20 cellular contexts compared by ENCODE assay signal in the genomic region with DNA sequence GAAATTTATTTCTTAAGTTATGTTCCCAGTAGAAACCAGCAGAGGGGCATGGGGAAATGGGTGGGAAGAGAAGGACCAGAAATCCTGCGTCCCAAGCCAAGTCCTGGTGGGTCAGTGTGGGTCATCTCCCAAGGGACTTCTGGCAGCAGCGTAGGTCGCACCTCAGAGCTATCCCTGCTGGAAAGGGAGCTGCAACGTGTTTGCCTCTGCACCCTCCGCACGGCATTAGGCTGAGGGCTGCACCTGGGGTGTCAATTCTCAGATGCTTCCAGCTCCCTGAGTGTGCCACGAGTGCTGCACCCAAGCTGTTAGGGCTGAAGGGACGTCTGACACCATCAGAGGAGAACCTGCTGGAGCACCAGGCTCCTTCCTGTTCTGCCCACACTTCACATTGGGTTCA.
DNase-seq lines count a peak whose midpoint lies in the region; ATAC-seq and TF ChIP-seq lines count a peak whose summit lies in the region.
"Had no signal": no experiment of that assay in that cellular context is flagged by ENCODE, and none has a peak within 500 bp of the region (broad histone marks: within the 10 kb centered on the region; RNA-seq: fewer than 3 reads in every experiment).

No MANE protein-coding gene starts in this region.

- TF ChIP-seq CTCF in left lung (IDR thresholded peaks at IDR 0.05) (no peak), OCI-LY7 (conservative IDR thresholded peaks at IDR 0.05; ENCODE audit: low read length) (no peak), omental fat pad (IDR thresholded peaks at IDR 0.05) (no peak)

- H3K4me3 ChIP-seq in left lung, result no peak overlapping the region
- H3K4me3 ChIP-seq in aorta (ENCODE audit: low read length in 2 of 2), result no peak overlapping the region
- H3K4me3 ChIP-seq in OCI-LY7 (ENCODE audit: low read depth, low read length, poor library complexity, severe bottlenecking), result no peak overlapping the region
- H3K4me3 ChIP-seq: BLaER1, GM12878, GM23338 had no signal

- WGBS in aorta, 2 donors, result 66 to 71% methylated on average over 8 of the region's 8 CpGs

- H3K27ac ChIP-seq in left lung (no peak overlapping the region), aorta (ENCODE audit: low read depth in 1 of 2, low read length in 2 of 2) (no peak overlapping the region), OCI-LY7 (ENCODE audit: low read depth, low read length, poor library complexity, severe bottlenecking) (no peak overlapping the region)
- H3K27ac ChIP-seq: BLaER1 had no signal

- H3K4me2 ChIP-seq in OCI-LY7 (ENCODE audit: low read length), result no peak overlapping the region
- H3K4me2 ChIP-seq: BLaER1, GM23338 had no signal

- BruUV-seq in OCI-LY7 (replicated peaks; lab: Mats Ljungman, UMichigan), result no TSS peak

- CTCF ChIA-PET in OCI-LY7 (lab: Charles Lee; ENCODE audit: unreplicated experiment), result no interaction called here

- no peaks in the 10 kb centered on the region for H4K20me1 ChIP-seq in OCI-LY7 (ENCODE audit: insufficient read depth, low read length)
- H4K20me1 ChIP-seq: BLaER1 had no signal

- peaks cover 0 to 7% of the 10 kb centered on the region in 2 donors for H3K27me3 ChIP-seq in left lung
- H3K27me3 ChIP-seq in aorta (ENCODE audit: control insufficient read depth in 1 of 2, insufficient read depth in 2 of 2, low read length in 1 of 2), result no peaks in the 10 kb centered on the region
- H3K27me3 ChIP-seq: BLaER1 had no signal

- H2AFZ ChIP-seq in OCI-LY7 (ENCODE audit: low read length), result no peak overlapping the region
- H2AFZ ChIP-seq: GM23338 had no signal

- ATAC-seq in Right ventricle myocardium inferior (no peak), left lung (no peak), aorta (ENCODE audit: low FRiP score) (no peak), GM21529 (IDR thresholded peaks at IDR 0.05; ENCODE audit: unreplicated experiment) (no peak), omental fat pad (ENCODE audit: low FRiP score) (no peak)
- ATAC-seq: GM12878, GM23338 had no signal

- POLR2A ChIA-PET in OCI-LY7 (lab: Charles Lee), result no interaction called here

- H3K4me1 ChIP-seq in left lung, result no peaks in the 10 kb centered on the region
- no peaks in the 10 kb centered on the region for H3K4me1 ChIP-seq in aorta (ENCODE audit: control insufficient read depth in 1 of 2, insufficient read depth in 2 of 2, low read length in 2 of 2)
- no peaks in the 10 kb centered on the region for H3K4me1 ChIP-seq in OCI-LY7 (ENCODE audit: insufficient read depth, low read length, poor library complexity, severe bottlenecking)
- H3K4me1 ChIP-seq: BLaER1 had no signal

- DNase-seq in cardiac septum (ENCODE audit: low spot score), result peak; percentile 44
- DNase-seq in Right ventricle myocardium inferior (ENCODE audit: missing footprints), result no peak
- peak; percentile 8 to 31 for DNase-seq in left lung
- peak; percentile 61 for DNase-seq in posterior vena cava (ENCODE audit: low spot score)
- DNase-seq in aorta, result peak; percentile 9 to 42
- DNase-seq in OCI-LY7 (ENCODE audit: low spot score), result no peak
- no peak for DNase-seq in omental fat pad (ENCODE audit: low spot score)
- DNase-seq: 8988T; CD4-positive, CD25-positive, alpha-beta regulatory T cell; CD8-positive, alpha-beta memory T cell; COR-L47; DMS 273 treated with DMSO at 0.1 percent for 48 hours; DMS53; DND-41; EL; HCEC 1CT had no signal

- no peaks in the 10 kb centered on the region for H3K36me3 ChIP-seq in left lung
- H3K36me3 ChIP-seq in aorta (ENCODE audit: control insufficient read depth in 1 of 2, insufficient read depth in 2 of 2, low read length in 1 of 2), result no peaks in the 10 kb centered on the region
- H3K36me3 ChIP-seq in OCI-LY7 (ENCODE audit: insufficient read depth, low read length), result no peaks in the 10 kb centered on the region
- H3K36me3 ChIP-seq: BLaER1 had no signal

- intact Hi-C loops in cardiac septum (cut with DNase I), result no loop called here
- intact Hi-C loops in Right ventricle myocardium inferior (cut with DNase I), result no loop called here
- intact Hi-C loops in left lung (cut with DNase I), result no loop called here
- intact Hi-C loops in posterior vena cava (cut with DNase I), result no loop called here
- intact Hi-C loops in aorta (cut with DNase I), result no loop called here
- intact Hi-C loops in OCI-LY7 (cut with micrococcal nuclease; ENCODE audit: unreplicated experiment), result no loop called here

- H3K9me2 ChIP-seq in OCI-LY7 (ENCODE audit: insufficient read depth, low read length), result no peaks in the 10 kb centered on the region

- H3K79me2 ChIP-seq in OCI-LY7 (ENCODE audit: insufficient read depth, low read depth, low read length), result no peaks in the 10 kb centered on the region

- H3K9me3 ChIP-seq in left lung (no peaks in the 10 kb centered on the region), aorta (ENCODE audit: control insufficient read depth, low read length) (no peaks in the 10 kb centered on the region), OCI-LY7 (ENCODE audit: low read length) (no peaks in the 10 kb centered on the region)
- H3K9me3 ChIP-seq: BLaER1 had no signal

Comparison
In these comparisons a context has a peak if more than half of its experiments do, and no peak if none do; other contexts are left out.
1. DNase-seq: peak in cardiac septum (single experiment), left lung (2 of 2), posterior vena cava (single experiment) and aorta (2 of 2); none in Right ventricle myocardium inferior (single experiment), OCI-LY7 (single experiment) and omental fat pad (single experiment).